ENCODE assay signal across 27 cellular contexts in genomic region chr1:200346744-200347143, GRCh38.
DNase-seq lines count a peak whose midpoint lies in the region; ATAC-seq and TF ChIP-seq lines count a peak whose summit lies in the region.
"Had no signal": no experiment of that assay in that cellular context is flagged by ENCODE, and none has a peak within 500 bp of the region (broad histone marks: within the 10 kb centered on the region; RNA-seq: fewer than 3 reads in every experiment).

No MANE protein-coding gene starts in this region.

- no peak for ATAC-seq in activated CD8-positive, alpha-beta T cell treated with anti-CD3 and anti-CD28 coated beads for 36 hours
- ATAC-seq: A549; activated CD4-positive, CD25-positive, alpha-beta regulatory T cell treated with anti-CD3 and anti-CD28 coated beads, Interleukin-2, amount 50 U/mL, for 24 hours; body of pancreas; gastrocnemius medialis; stimulated activated naive CD8-positive, alpha-beta T cell treated with anti-CD3 and anti-CD28 coated beads, Interleukin-15, amount 100 ng/mL, for 72 hours had no signal

- peak; percentile 69 for DNase-seq in AG04449 (ENCODE audit: low read depth, low spot score)
- peak; percentile 97 for DNase-seq in HCEC 1CT
- DNase-seq in NOMO-1 treated with dmso at 0.1 percent for 144 hours (lab: John Stamatoyannopoulos, UW; ENCODE audit: unreplicated experiment): peak; percentile 68
- peak; percentile 84 for DNase-seq in fibroblast of peridontal ligament (ENCODE audit: extremely low read depth)
- DNase-seq in ovary: no peak
- DNase-seq in cortex of kidney (lab: John Stamatoyannopoulos, UW): no peak
- no peak for DNase-seq in activated CD4-positive, alpha-beta T cell treated with anti-CD3 and anti-CD28 coated beads for 1 hour
- DNase-seq in activated CD8-positive, alpha-beta T cell treated with anti-CD3 and anti-CD28 coated beads for 36 hours: no peak
- DNase-seq: body of pancreas; CD4-positive, alpha-beta T cell; colonic mucosa; DMS153; gastrocnemius medialis; Karpas-422; NCI-H1694; NCI-H774; Peyer's patch; small intestine; stimulated activated CD4-positive, alpha-beta T cell treated with anti-CD3 and anti-CD28 coated beads, Interleukin-4, amount 100 ng/mL, for 1 hour; stimulated activated naive CD8-positive, alpha-beta T cell treated with anti-CD3 and anti-CD28 coated beads, Interleukin-15, amount 100 ng/mL, for 72 hours; T-helper 9 cell had no signal

- H3K4me3 Mint-ChIP-seq in activated CD8-positive, alpha-beta T cell treated with anti-CD3 and anti-CD28 coated beads for 36 hours: no peak overlapping the region
- H3K4me3 Mint-ChIP-seq: activated naive CD8-positive, alpha-beta T cell; CD4-positive, alpha-beta T cell; mesothelial cell of epicardium; nephron; stimulated activated naive CD8-positive, alpha-beta T cell treated with anti-CD3 and anti-CD28 coated beads, Interleukin-15, amount 100 ng/mL, for 72 hours had no signal

- no peaks in the 10 kb centered on the region for H3K36me3 Mint-ChIP-seq in activated CD8-positive, alpha-beta T cell treated with anti-CD3 and anti-CD28 coated beads for 36 hours (ENCODE audit: low read depth)
- H3K36me3 Mint-ChIP-seq: mesothelial cell of epicardium had no signal

- CTCF ChIA-PET in AG04449 (lab: Yijun Ruan, JAX): no interaction called here
- CTCF ChIA-PET in activated CD8-positive, alpha-beta T cell treated with anti-CD3 and anti-CD28 coated beads for 36 hours (lab: Charles Lee): no interaction called here

- TF ChIP-seq CTCF in AG04449 (IDR thresholded peaks at IDR 0.05; ENCODE audit: insufficient read depth, low read length, missing control alignments) (no peak), ovary (IDR thresholded peaks at IDR 0.05) (no peak)
- no peak for TF ChIP-seq CTCF in activated CD8-positive, alpha-beta T cell treated with anti-CD3 and anti-CD28 coated beads for 36 hours (IDR thresholded peaks at IDR 0.05)

- peaks cover 8% of the 10 kb centered on the region for H3K4me1 Mint-ChIP-seq in activated CD8-positive, alpha-beta T cell treated with anti-CD3 and anti-CD28 coated beads for 36 hours (ENCODE audit: low read depth)
- H3K4me1 Mint-ChIP-seq: nephron had no signal

- H3K4me3 ChIP-seq in AG04449 (ENCODE audit: low read depth, low read length): no peak overlapping the region
- no peak overlapping the region for H3K4me3 ChIP-seq in ovary
- H3K4me3 ChIP-seq: A549, body of pancreas, colonic mucosa, gastrocnemius medialis, Peyer's patch, prostate gland had no signal

- H3K4me1 ChIP-seq in ovary (ENCODE audit: insufficient read depth): no peaks in the 10 kb centered on the region
- H3K4me1 ChIP-seq: body of pancreas, colonic mucosa, gastrocnemius medialis, prostate gland had no signal

- no peaks in the 10 kb centered on the region for H3K36me3 ChIP-seq in ovary
- H3K36me3 ChIP-seq: colonic mucosa, gastrocnemius medialis, Peyer's patch, prostate gland had no signal

- no peak overlapping the region for H3K27ac ChIP-seq in ovary
- H3K27ac ChIP-seq: body of pancreas, colonic mucosa, gastrocnemius medialis, Peyer's patch, prostate gland had no signal

- no peak overlapping the region for H3K27ac Mint-ChIP-seq in activated CD8-positive, alpha-beta T cell treated with anti-CD3 and anti-CD28 coated beads for 36 hours
- H3K27ac Mint-ChIP-seq: activated naive CD8-positive, alpha-beta T cell; CD4-positive, alpha-beta T cell; mesothelial cell of epicardium; nephron; stimulated activated naive CD8-positive, alpha-beta T cell treated with anti-CD3 and anti-CD28 coated beads, Interleukin-15, amount 100 ng/mL, for 72 hours had no signal

- 83 to 88% (median 87%) methylated on average over 8 of the region's 8 CpGs for WGBS in ovary, 3 donors

- POLR2A ChIA-PET in AG04449 (lab: Yijun Ruan, JAX): no interaction called here
- POLR2A ChIA-PET in activated CD8-positive, alpha-beta T cell treated with anti-CD3 and anti-CD28 coated beads for 36 hours (lab: Charles Lee): no interaction called here

- no peaks in the 10 kb centered on the region for H3K27me3 Mint-ChIP-seq in activated CD8-positive, alpha-beta T cell treated with anti-CD3 and anti-CD28 coated beads for 36 hours
- H3K27me3 Mint-ChIP-seq: activated naive CD8-positive, alpha-beta T cell; CD4-positive, alpha-beta T cell; stimulated activated naive CD8-positive, alpha-beta T cell treated with anti-CD3 and anti-CD28 coated beads, Interleukin-15, amount 100 ng/mL, for 72 hours had no signal

- H3K9me3 ChIP-seq in ovary: no peaks in the 10 kb centered on the region
- H3K9me3 ChIP-seq: A549, body of pancreas, colonic mucosa, gastrocnemius medialis, Peyer's patch, prostate gland had no signal

- TF ChIP-seq POLR2A in ovary (IDR thresholded peaks at IDR 0.05): no peak

- intact Hi-C loops in ovary (cut with DNase I): no loop called here
- intact Hi-C loops in activated CD8-positive, alpha-beta T cell treated with anti-CD3 and anti-CD28 coated beads for 36 hours (cut with micrococcal nuclease): no loop called here

- no peaks in the 10 kb centered on the region for H3K9me3 Mint-ChIP-seq in activated CD8-positive, alpha-beta T cell treated with anti-CD3 and anti-CD28 coated beads for 36 hours
- H3K9me3 Mint-ChIP-seq: CD4-positive, alpha-beta T cell; mesothelial cell of epicardium; nephron; stimulated activated naive CD8-positive, alpha-beta T cell treated with anti-CD3 and anti-CD28 coated beads, Interleukin-15, amount 100 ng/mL, for 72 hours had no signal

- TF ChIP-seq EP300 in ovary (IDR thresholded peaks at IDR 0.05): no peak

- H3K27me3 ChIP-seq in ovary: no peaks in the 10 kb centered on the region
- H3K27me3 ChIP-seq: body of pancreas, colonic mucosa, gastrocnemius medialis, Peyer's patch had no signal

Comparison
In these comparisons a context has a peak if more than half of its experiments do, and no peak if none do; other contexts are left out.
1. DNase-seq: peak in AG04449 (single experiment), HCEC 1CT (single experiment), NOMO-1 treated with dmso at 0.1 percent for 144 hours (single experiment) and fibroblast of peridontal ligament (single experiment); none in ovary (0 of 5), cortex of kidney (single experiment), activated CD4-positive, alpha-beta T cell treated with anti-CD3 and anti-CD28 coated beads for 1 hour (single experiment) and activated CD8-positive, alpha-beta T cell treated with anti-CD3 and anti-CD28 coated beads for 36 hours (single experiment).